20 cellular contexts compared by ENCODE assay signal in genomic region chr6:139446768-139447167, GRCh38.
"Had no signal": no experiment of that assay in that cellular context is flagged by ENCODE, and none has a peak within 500 bp of the region (broad histone marks: within the 10 kb centered on the region; RNA-seq: fewer than 3 reads in every experiment).

No MANE protein-coding gene starts in this region.

- H3K79me2 ChIP-seq: hepatocyte had no signal

- H3K4me3 Mint-ChIP-seq: naive thymus-derived CD8-positive, alpha-beta T cell; stimulated activated effector memory CD8-positive, alpha-beta T cell treated with anti-CD3 and anti-CD28 coated beads, Interleukin-12 subunit alpha, Interleukin-12 subunit beta, amount 100 ng/mL, for 72 hours; type B pancreatic cell had no signal

- H3K4me3 ChIP-seq: colonic mucosa, hepatocyte, lung, mucosa of descending colon, psoas muscle, right lobe of liver, suprapubic skin, thyroid gland had no signal

- ATAC-seq: left colon; left ventricle myocardium superior; mucosa of descending colon; naive thymus-derived CD8-positive, alpha-beta T cell; psoas muscle; right lobe of liver; stimulated activated effector memory CD8-positive, alpha-beta T cell treated with anti-CD3 and anti-CD28 coated beads, Interleukin-12 subunit alpha, Interleukin-12 subunit beta, amount 100 ng/mL, for 72 hours; stimulated activated naive CD8-positive, alpha-beta T cell treated with anti-CD3 and anti-CD28 coated beads, Interleukin-15, Interleukin-2, amounts not matched to agents 100 U/mL and 50 U/mL, for 24 hours had no signal

- H3K36me3 ChIP-seq: colonic mucosa, right lobe of liver, suprapubic skin, thyroid gland had no signal

- H3K9me3 Mint-ChIP-seq: naive thymus-derived CD8-positive, alpha-beta T cell; stimulated activated effector memory CD8-positive, alpha-beta T cell treated with anti-CD3 and anti-CD28 coated beads, Interleukin-12 subunit alpha, Interleukin-12 subunit beta, amount 100 ng/mL, for 72 hours; type B pancreatic cell had no signal

- H2AFZ ChIP-seq: hepatocyte had no signal

- H3K4me2 ChIP-seq: hepatocyte had no signal

- H3K9me3 ChIP-seq: colonic mucosa, mucosa of descending colon, psoas muscle, right lobe of liver, suprapubic skin, thyroid gland had no signal

- H3K27ac Mint-ChIP-seq: naive thymus-derived CD8-positive, alpha-beta T cell; stimulated activated effector memory CD8-positive, alpha-beta T cell treated with anti-CD3 and anti-CD28 coated beads, Interleukin-12 subunit alpha, Interleukin-12 subunit beta, amount 100 ng/mL, for 72 hours; type B pancreatic cell had no signal

- DNase-seq: colonic mucosa; effector CD4-positive, alpha-beta T cell; foreskin melanocyte; head of caudate nucleus; left colon; left ventricle myocardium superior; mucosa of descending colon; naive thymus-derived CD8-positive, alpha-beta T cell; psoas muscle; retina; right lobe of liver; stimulated activated CD4-positive, alpha-beta T cell treated with anti-CD3 and anti-CD28 coated beads, Interleukin-4, amount 100 ng/mL, for 1 hour; stimulated activated CD8-positive, alpha-beta memory T cell treated with anti-CD3 and anti-CD28 coated beads, Interleukin-4, amount 100 ng/mL, for 48 hours; stimulated activated naive CD8-positive, alpha-beta T cell treated with anti-CD3 and anti-CD28 coated beads, Interleukin-15, Interleukin-2, amounts not matched to agents 100 U/mL and 50 U/mL, for 24 hours; thyroid gland had no signal

- H3K36me3 Mint-ChIP-seq: naive thymus-derived CD8-positive, alpha-beta T cell; stimulated activated effector memory CD8-positive, alpha-beta T cell treated with anti-CD3 and anti-CD28 coated beads, Interleukin-12 subunit alpha, Interleukin-12 subunit beta, amount 100 ng/mL, for 72 hours; type B pancreatic cell had no signal

- H3K4me1 ChIP-seq: colonic mucosa, psoas muscle, right lobe of liver had no signal

- H3K27me3 ChIP-seq: colonic mucosa, hepatocyte, right lobe of liver, suprapubic skin, thyroid gland had no signal

- H3K27ac ChIP-seq: colonic mucosa, hepatocyte, psoas muscle, right lobe of liver, suprapubic skin, thyroid gland had no signal

- H3K27me3 Mint-ChIP-seq: type B pancreatic cell had no signal
